In genomic region chr6:8279094-8279805, GRCh38 we compare ENCODE assay signal across 27 cellular contexts.
A peak's percentile ranks its signal among the peaks of the same experiment; 100 is the strongest.
DNase-seq lines count a peak whose midpoint lies in the region; ATAC-seq and TF ChIP-seq lines count a peak whose summit lies in the region.
"Had no signal": no experiment of that assay in that cellular context is flagged by ENCODE, and none has a peak within 500 bp of the region (broad histone marks: within the 10 kb centered on the region; RNA-seq: fewer than 3 reads in every experiment).

No MANE protein-coding gene starts in this region.

- H3K4me1 ChIP-seq in H9 (ENCODE audit: insufficient read depth, low read length) = peaks cover 15% of the 10 kb centered on the region
- H3K4me1 ChIP-seq: adrenal gland, BLaER1, body of pancreas, upper lobe of left lung had no signal

- H4K91ac ChIP-seq in H9 (ENCODE audit: insufficient read length, low read depth, low read length) = no peak overlapping the region

- no peak overlapping the region for H4K8ac ChIP-seq in H9 (replicated peaks; ENCODE audit: insufficient read length, low read depth, low read length)

- no peak for ATAC-seq in GM19324 (IDR thresholded peaks at IDR 0.05; ENCODE audit: low FRiP score, unreplicated experiment)
- ATAC-seq: activated T-helper 17 cell treated with anti-CD3 and anti-CD28 coated beads, Interleukin-2, amount 50 U/mL, for 72 hours; body of pancreas; left cardiac atrium; natural killer cell treated with Interleukin-12 subunit alpha and Interleukin-12 subunit beta and Interleukin-15 and Interleukin-18, amount 100 ng/mL, for 72 hours; stimulated activated naive B cell treated with anti-CD40 and anti-IgM and Interleukin-4, amounts not matched to agents 10 μg/mL and 1 μg/mL and 100 μg/mL, for 72 hours had no signal

- H3K4me3 Mint-ChIP-seq in H9 = 0 out of 5 replicates have a peak overlapping the region, but pooled peaks of 1 of the 2 experiments have one; percentile 2
- H3K4me3 Mint-ChIP-seq in chondrocyte (ENCODE audit: unreplicated experiment) = no peak overlapping the region
- H3K4me3 Mint-ChIP-seq: activated CD4-positive, alpha-beta memory T cell treated with anti-CD3 and anti-CD28 coated beads for 36 hours; activated naive CD4-positive, alpha-beta T cell treated with anti-CD3 and anti-CD28 coated beads, Interleukin-2, amount 10 ng/mL, durations not matched to agents 7 days and 5 days; activated T-helper 17 cell treated with anti-CD3 and anti-CD28 coated beads, Interleukin-2, amount 50 U/mL, for 72 hours; natural killer cell treated with Interleukin-12 subunit alpha and Interleukin-12 subunit beta and Interleukin-15 and Interleukin-18, amount 100 ng/mL, for 72 hours; stimulated activated naive B cell treated with anti-CD40 and anti-IgM and Interleukin-4, amounts not matched to agents 10 μg/mL and 1 μg/mL and 100 μg/mL, for 72 hours had no signal

- no peak for TF ChIP-seq CTCF in H9 (conservative IDR thresholded peaks at IDR 0.05)
- TF ChIP-seq CTCF in chondrocyte (IDR thresholded peaks at IDR 0.05) = no peak

- no peak overlapping the region for H3K56ac ChIP-seq in H9 (ENCODE audit: insufficient read length, low read depth, low read length)

- H3K23me2 ChIP-seq in H9 (ENCODE audit: insufficient read length, low read depth, low read length, poor library complexity, severe bottlenecking) = no peaks in the 10 kb centered on the region

- no peak overlapping the region for H2BK20ac ChIP-seq in H9 (ENCODE audit: low read depth, low read length, poor library complexity, severe bottlenecking)

- H4K20me1 ChIP-seq in H9 (ENCODE audit: control insufficient read depth, insufficient read depth, insufficient read length) = no peaks in the 10 kb centered on the region
- H4K20me1 ChIP-seq: BLaER1 had no signal

- H3K79me1 ChIP-seq in H9 (ENCODE audit: insufficient read depth, low read depth, low read length, poor library complexity, severe bottlenecking) = no peaks in the 10 kb centered on the region

- peak overlapping the region; percentile 18 to 64 (median 47); a peak in 3 of 7 replicates for H3K27ac Mint-ChIP-seq in H9
- H3K27ac Mint-ChIP-seq in chondrocyte (ENCODE audit: unreplicated experiment) = no peak overlapping the region
- H3K27ac Mint-ChIP-seq: activated CD4-positive, alpha-beta memory T cell treated with anti-CD3 and anti-CD28 coated beads for 36 hours; activated naive CD4-positive, alpha-beta T cell treated with anti-CD3 and anti-CD28 coated beads, Interleukin-2, amount 10 ng/mL, durations not matched to agents 7 days and 5 days; activated T-helper 17 cell treated with anti-CD3 and anti-CD28 coated beads, Interleukin-2, amount 50 U/mL, for 72 hours; natural killer cell treated with Interleukin-12 subunit alpha and Interleukin-12 subunit beta and Interleukin-15 and Interleukin-18, amount 100 ng/mL, for 72 hours; stimulated activated naive B cell treated with anti-CD40 and anti-IgM and Interleukin-4, amounts not matched to agents 10 μg/mL and 1 μg/mL and 100 μg/mL, for 72 hours had no signal

- no peak overlapping the region for H3K14ac ChIP-seq in H9 (ENCODE audit: insufficient read depth, low read length)

- no peak overlapping the region for H3K27ac ChIP-seq in H9 (ENCODE audit: insufficient read length, low read depth, low read length)
- H3K27ac ChIP-seq: adrenal gland, BLaER1, body of pancreas, hepatocyte, ovary, skin epidermis, upper lobe of left lung had no signal

- no peak overlapping the region for H2BK120ac ChIP-seq in H9 (ENCODE audit: low read depth, low read length, poor library complexity, severe bottlenecking)

- no peak overlapping the region for H2BK5ac ChIP-seq in H9 (ENCODE audit: insufficient read length, low read length)

- no peaks in the 10 kb centered on the region for H3K9me3 ChIP-seq in H9 (ENCODE audit: control insufficient read depth, low read depth, low read length)
- H3K9me3 ChIP-seq: adrenal gland, body of pancreas, ovary, upper lobe of left lung had no signal

- H3T11ph ChIP-seq in H9 (ENCODE audit: low read length) = no peak overlapping the region

- H4K5ac ChIP-seq in H9 (ENCODE audit: insufficient read length, low read depth, low read length) = no peak overlapping the region

- H3K9ac ChIP-seq in H9 (ENCODE audit: extremely low read depth, insufficient read length, low read length) = no peak overlapping the region
- H3K9ac ChIP-seq: BLaER1 had no signal

- no peaks in the 10 kb centered on the region for H3K79me2 ChIP-seq in H9 (ENCODE audit: insufficient read depth, low read length)
- H3K79me2 ChIP-seq: hepatocyte had no signal

- H3K4me1 Mint-ChIP-seq in H9 (peaks cover 29 to 38% of the 10 kb centered on the region in 2 experiments), chondrocyte (ENCODE audit: low read depth) (no peaks in the 10 kb centered on the region)
- H3K4me1 Mint-ChIP-seq: activated T-helper 17 cell treated with anti-CD3 and anti-CD28 coated beads, Interleukin-2, amount 50 U/mL, for 72 hours; stimulated activated naive B cell treated with anti-CD40 and anti-IgM and Interleukin-4, amounts not matched to agents 10 μg/mL and 1 μg/mL and 100 μg/mL, for 72 hours had no signal

- H2BK12ac ChIP-seq in H9 (ENCODE audit: insufficient read length, low read depth, low read length) = no peak overlapping the region

- peak overlapping the region; percentile 46 for H2AFZ ChIP-seq in H9 (ENCODE audit: low read length)
- H2AFZ ChIP-seq: hepatocyte had no signal

- H3K9me3 Mint-ChIP-seq in H9 = peaks cover 0 to 6% of the 10 kb centered on the region in 2 experiments; a peak in 4 of 5 replicates
- no peaks in the 10 kb centered on the region for H3K9me3 Mint-ChIP-seq in chondrocyte (ENCODE audit: low read depth)
- H3K9me3 Mint-ChIP-seq: activated CD4-positive, alpha-beta memory T cell treated with anti-CD3 and anti-CD28 coated beads for 36 hours; activated T-helper 17 cell treated with anti-CD3 and anti-CD28 coated beads, Interleukin-2, amount 50 U/mL, for 72 hours; natural killer cell treated with Interleukin-12 subunit alpha and Interleukin-12 subunit beta and Interleukin-15 and Interleukin-18, amount 100 ng/mL, for 72 hours had no signal

- H2AK5ac ChIP-seq in H9 (ENCODE audit: insufficient read length, low read length) = no peak overlapping the region

- no peak overlapping the region for H3K4me2 ChIP-seq in H9 (ENCODE audit: insufficient read depth, insufficient read length, low read length)
- H3K4me2 ChIP-seq: BLaER1, hepatocyte had no signal

- DNase-seq in COLO668 (lab: John Stamatoyannopoulos, UW; ENCODE audit: unreplicated experiment) (peak; percentile 61), H9 (no peak), SK-N-DZ (ENCODE audit: low spot score) (peak; percentile 88), kidney tubule cell (ENCODE audit: low spot score) (peak; percentile 46), activated T-cell treated with anti-CD3 and anti-CD28 coated beads for 4 hours (no peak), T-helper 1 cell (no peak), chondrocyte (ENCODE audit: low spot score) (no peak)
- DNase-seq: activated CD4-positive, alpha-beta memory T cell treated with anti-CD3 and anti-CD28 coated beads for 36 hours; activated CD4-positive, CD25-positive, alpha-beta regulatory T cell treated with anti-CD3 and anti-CD28 coated beads, Interleukin-2, amount 50 U/mL, for 72 hours; activated CD8-positive, alpha-beta memory T cell treated with anti-CD3 and anti-CD28 coated beads, Interleukin-2, amount 50 U/mL, for 4 hours; activated naive CD4-positive, alpha-beta T cell treated with anti-CD3 and anti-CD28 coated beads, Interleukin-2, amount 10 ng/mL, durations not matched to agents 7 days and 5 days; body of pancreas; cerebellar nuclear complex; left cardiac atrium; NCI-H1105; NCI-H345; ovary; stimulated activated naive B cell treated with anti-CD40 and anti-IgM and Interleukin-4, amounts not matched to agents 10 μg/mL and 1 μg/mL and 100 μg/mL, for 72 hours; T-helper 2 cell; upper lobe of left lung had no signal

- H3K27me3 Mint-ChIP-seq in H9 (ENCODE audit: low read depth) = no peaks in the 10 kb centered on the region
- H3K27me3 Mint-ChIP-seq in chondrocyte (ENCODE audit: low read depth) = no peaks in the 10 kb centered on the region
- H3K27me3 Mint-ChIP-seq: activated CD4-positive, alpha-beta memory T cell treated with anti-CD3 and anti-CD28 coated beads for 36 hours; activated naive CD4-positive, alpha-beta T cell treated with anti-CD3 and anti-CD28 coated beads, Interleukin-2, amount 10 ng/mL, durations not matched to agents 7 days and 5 days had no signal

- no peaks in the 10 kb centered on the region for H3K27me3 ChIP-seq in H9 (ENCODE audit: insufficient read depth, low read length)
- H3K27me3 ChIP-seq: adrenal gland, BLaER1, body of pancreas, hepatocyte, ovary, upper lobe of left lung had no signal

- H2BK15ac ChIP-seq in H9 (ENCODE audit: low read depth, low read length) = no peak overlapping the region

- H3K4ac ChIP-seq in H9 (ENCODE audit: low read depth, low read length) = no peak overlapping the region

- WGBS in H9 (ENCODE audit: extremely low coverage, insufficient read length, low lambda C conversion rate) = 100% methylated on average over 2 of the region's 15 CpGs

- H3K36me3 Mint-ChIP-seq in H9 (ENCODE audit: insufficient read depth in 1 of 3, low read depth in 3 of 3) (peaks cover 5 to 8% (median 6%) of the 10 kb centered on the region in 3 experiments; a peak in 6 of 7 replicates), chondrocyte (ENCODE audit: low read depth) (no peaks in the 10 kb centered on the region)
- H3K36me3 Mint-ChIP-seq: activated CD4-positive, alpha-beta memory T cell treated with anti-CD3 and anti-CD28 coated beads for 36 hours; activated naive CD4-positive, alpha-beta T cell treated with anti-CD3 and anti-CD28 coated beads, Interleukin-2, amount 10 ng/mL, durations not matched to agents 7 days and 5 days; natural killer cell treated with Interleukin-12 subunit alpha and Interleukin-12 subunit beta and Interleukin-15 and Interleukin-18, amount 100 ng/mL, for 72 hours; stimulated activated naive B cell treated with anti-CD40 and anti-IgM and Interleukin-4, amounts not matched to agents 10 μg/mL and 1 μg/mL and 100 μg/mL, for 72 hours had no signal

- no peak overlapping the region for H3K23ac ChIP-seq in H9 (ENCODE audit: insufficient read length, low read depth, low read length)

- no peak overlapping the region for H3K18ac ChIP-seq in H9 (ENCODE audit: insufficient read length, low read depth, low read length)

Comparison
In these comparisons a context has a peak if more than half of its experiments do, and no peak if none do; other contexts are left out.
1. DNase-seq: peak in COLO668 (single experiment), SK-N-DZ (single experiment) and kidney tubule cell (single experiment); none in H9 (single experiment), activated T-cell treated with anti-CD3 and anti-CD28 coated beads for 4 hours (single experiment), T-helper 1 cell (0 of 5) and chondrocyte (single experiment).